12 cellular contexts compared by ENCODE assay signal in genomic region chr16:87725596-87726235, GRCh38. TPM values are rescaled to one million over a fixed set of nuclear protein-coding genes. Genes with fewer than 3 reads are reported as not detected.
DNase-seq lines count a peak whose midpoint lies in the region; ATAC-seq and TF ChIP-seq lines count a peak whose summit lies in the region.
"Had no signal": no experiment of that assay in that cellular context is flagged by ENCODE, and none has a peak within 500 bp of the region (broad histone marks: within the 10 kb centered on the region; RNA-seq: fewer than 3 reads in every experiment).

No MANE protein-coding gene starts in this region.

- TF ChIP-seq CTCF in DOHH2 (IDR thresholded peaks at IDR 0.05; ENCODE audit: low read depth, low read length, poor library complexity, severe bottlenecking) = no peak
- TF ChIP-seq CTCF in epithelial cell of esophagus (IDR thresholded peaks at IDR 0.05; ENCODE audit: insufficient read depth, low read depth, low read length, missing control alignments) = no peak
- TF ChIP-seq CTCF in retinal pigment epithelial cell (conservative IDR thresholded peaks at IDR 0.05; ENCODE audit: low read depth, low read length) = no peak

- no peaks in the 10 kb centered on the region for H3K9me3 Mint-ChIP-seq in activated CD4-positive, alpha-beta T cell treated with anti-CD3 and anti-CD28 coated beads, Interleukin-2, amount 10 ng/mL, durations not matched to agents 24 days and 14 days

- H3K27me3 ChIP-seq in DOHH2 (ENCODE audit: control insufficient read depth, low read length) = no peaks in the 10 kb centered on the region

- H3K36me3 Mint-ChIP-seq in activated CD4-positive, alpha-beta T cell treated with anti-CD3 and anti-CD28 coated beads, Interleukin-2, amount 10 ng/mL, durations not matched to agents 24 days and 14 days (ENCODE audit: low read depth) = peaks cover 43% of the 10 kb centered on the region

- H3K79me2 ChIP-seq in DOHH2 (ENCODE audit: control insufficient read depth, low read length) = peaks cover 53% of the 10 kb centered on the region

- H3K27ac ChIP-seq in DOHH2 (ENCODE audit: low read depth, low read length) = peak overlapping the region; percentile 98

- peaks cover 46% of the 10 kb centered on the region for H3F3A ChIP-seq in DOHH2 (ENCODE audit: control insufficient read depth, insufficient read depth)

- no peaks in the 10 kb centered on the region for H4K20me1 ChIP-seq in DOHH2 (ENCODE audit: control insufficient read depth, insufficient read depth, low read depth, low read length)

- H3K4me3 Mint-ChIP-seq in activated CD4-positive, alpha-beta T cell treated with anti-CD3 and anti-CD28 coated beads, Interleukin-2, amount 10 ng/mL, durations not matched to agents 24 days and 14 days = no peak overlapping the region

- no peaks in the 10 kb centered on the region for H3K9me3 ChIP-seq in DOHH2 (ENCODE audit: control insufficient read depth, insufficient read depth, low read length)

- H3K9me2 ChIP-seq in DOHH2 (replicated peaks; ENCODE audit: control insufficient read depth, low read length) = no peaks in the 10 kb centered on the region

- ATAC-seq in HG02840 (IDR thresholded peaks at IDR 0.05; ENCODE audit: low FRiP score, unreplicated experiment) (no peak), GM18909 (IDR thresholded peaks at IDR 0.05; ENCODE audit: poor library complexity, unreplicated experiment) (no peak)
- ATAC-seq: right cardiac atrium had no signal

- H3K4me1 Mint-ChIP-seq in activated CD4-positive, alpha-beta T cell treated with anti-CD3 and anti-CD28 coated beads, Interleukin-2, amount 10 ng/mL, durations not matched to agents 24 days and 14 days = peaks cover 9% of the 10 kb centered on the region

- H3K4me3 ChIP-seq in DOHH2 (ENCODE audit: low read length) (peak overlapping the region; percentile 58), epithelial cell of esophagus (ENCODE audit: low read length) (no peak overlapping the region), retinal pigment epithelial cell (ENCODE audit: low read length) (no peak overlapping the region)

- peaks cover 83% of the 10 kb centered on the region for H3K36me3 ChIP-seq in DOHH2 (ENCODE audit: control insufficient read depth, low read length)

- H3K27ac Mint-ChIP-seq in activated CD4-positive, alpha-beta T cell treated with anti-CD3 and anti-CD28 coated beads, Interleukin-2, amount 10 ng/mL, durations not matched to agents 24 days and 14 days = no peak overlapping the region

- DNase-seq in NAMALWA (ENCODE audit: low spot score) (peak; percentile 68), epithelial cell of esophagus (ENCODE audit: low read depth) (peak; percentile 30), retinal pigment epithelial cell (ENCODE audit: low read depth) (peak; percentile 36)
- DNase-seq in activated CD4-positive, alpha-beta T cell treated with anti-CD3 and anti-CD28 coated beads, Interleukin-2, amount 10 ng/mL, durations not matched to agents 24 days and 14 days = no peak
- DNase-seq: activated CD4-positive, CD25-positive, alpha-beta regulatory T cell treated with anti-CD3 and anti-CD28 coated beads, Interleukin-2, amount 50 U/mL, for 72 hours; activated effector memory CD4-positive, alpha-beta T cell treated with anti-CD3 and anti-CD28 coated beads, Interleukin-2, amount 50 U/mL, for 16 hours; KBM-7; NCI-H2081; right cardiac atrium had no signal

- no peaks in the 10 kb centered on the region for H3K27me3 Mint-ChIP-seq in activated CD4-positive, alpha-beta T cell treated with anti-CD3 and anti-CD28 coated beads, Interleukin-2, amount 10 ng/mL, durations not matched to agents 24 days and 14 days

- H3K4me2 ChIP-seq in DOHH2 (ENCODE audit: low read length) = peak overlapping the region; percentile 66

- H3K4me1 ChIP-seq in DOHH2 (ENCODE audit: control insufficient read depth, low read length) = peaks cover 81% of the 10 kb centered on the region

- intact Hi-C loops in activated CD4-positive, alpha-beta T cell treated with anti-CD3 and anti-CD28 coated beads, Interleukin-2, amount 10 ng/mL, durations not matched to agents 24 days and 14 days (cut with micrococcal nuclease) = no loop called here

RNA-seq across cellular contexts. Expression of gene KLHDC4, which starts 40.1 kb away (rescaled TPM):
- 76.1 and 91.0 TPM in 2 replicates for total RNA-seq in activated CD4-positive, alpha-beta T cell treated with anti-CD3 and anti-CD28 coated beads, Interleukin-2, amount 10 ng/mL, durations not matched to agents 24 days and 14 days
